Comparison of ENCODE assay signal across 8 cellular contexts in genomic region chr1:47710075-47711071, GRCh38.
A peak's percentile ranks its signal among the peaks of the same experiment; 100 is the strongest.
DNase-seq lines count a peak whose midpoint lies in the region; ATAC-seq lines count a peak whose summit lies in the region.

No MANE protein-coding gene starts in this region.

- ATAC-seq in GM18519 (IDR thresholded peaks at IDR 0.05; ENCODE audit: low FRiP score, unreplicated experiment), result no peak

- DNase-seq in DMS114 treated with DMSO at 0.1 percent for 48 hours (lab: John Stamatoyannopoulos, UW; ENCODE audit: unreplicated experiment) (peak; percentile 42), HCEC 1CT (peak; percentile 36), NCI-H2227 treated with DMSO at 0.1 percent for 48 hours (lab: John Stamatoyannopoulos, UW) (peak; percentile 34), lung microvascular endothelial cell (ENCODE audit: low read depth in 2 of 2) (peak; percentile 67 to 73)
- DNase-seq in activated CD8-positive, alpha-beta memory T cell treated with anti-CD3 and anti-CD28 coated beads for 24 hours, result peak; percentile 91
- DNase-seq in effector CD8-positive, alpha-beta T cell (lab: John Stamatoyannopoulos, UW), result peak; percentile 42
- peak; percentile 36 to 61 (median 55) for DNase-seq in stimulated activated CD4-positive, alpha-beta T cell treated with anti-CD3 and anti-CD28 coated beads, TNF-alpha, amount 100 ng/mL, for 48 hours (ENCODE audit: low read depth in 3 of 3)

Comparison
In these comparisons a context has a peak if more than half of its experiments do, and no peak if none do; other contexts are left out.
1. DNase-seq: peak in every context shown above with its lines; median percentile 91 in activated CD8-positive, alpha-beta memory T cell treated with anti-CD3 and anti-CD28 coated beads for 24 hours; 70 in lung microvascular endothelial cell; 55 in stimulated activated CD4-positive, alpha-beta T cell treated with anti-CD3 and anti-CD28 coated beads, TNF-alpha, amount 100 ng/mL, for 48 hours; 42 in DMS114 treated with DMSO at 0.1 percent for 48 hours; 42 in effector CD8-positive, alpha-beta T cell; 36 in HCEC 1CT; 34 in NCI-H2227 treated with DMSO at 0.1 percent for 48 hours.